ENCODE assay signal across 21 cellular contexts in the genomic region with DNA sequence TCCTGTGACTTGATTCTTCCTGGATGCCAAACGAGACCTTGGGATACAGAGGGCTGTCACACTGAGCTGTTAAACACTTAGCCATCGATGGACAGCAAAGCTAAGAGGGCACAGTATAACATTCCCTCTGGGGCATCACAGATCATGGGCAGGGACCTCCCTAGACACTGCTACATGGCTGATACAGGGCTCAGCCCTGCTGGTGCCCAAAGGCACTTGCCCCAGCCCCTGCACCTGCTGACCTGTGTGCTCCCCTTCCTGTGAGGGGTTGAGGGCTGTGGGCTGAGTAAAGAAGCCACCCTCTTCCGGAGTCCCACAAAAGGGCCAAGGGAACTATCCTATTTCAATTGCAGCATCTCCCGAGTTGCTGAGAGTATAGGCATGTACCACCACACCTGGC.
DNase-seq lines count a peak whose midpoint lies in the region; ATAC-seq, FAIRE-seq and TF ChIP-seq lines count a peak whose summit lies in the region.
"Had no signal": no experiment of that assay in that cellular context is flagged by ENCODE, and none has a peak within 500 bp of the region (broad histone marks: within the 10 kb centered on the region; RNA-seq: fewer than 3 reads in every experiment).

No MANE protein-coding gene starts in this region.

- H3K4me3 Mint-ChIP-seq in stimulated activated memory B cell treated with anti-CD40 and anti-IgM and Interleukin-4, amounts not matched to agents 10 μg/mL and 1 μg/mL and 100 μg/mL, for 72 hours = no peak overlapping the region
- H3K4me3 Mint-ChIP-seq: B cell; CD4-positive, alpha-beta T cell; CD8-positive, alpha-beta T cell had no signal

- TF ChIP-seq CTCF in bronchial epithelial cell (IDR thresholded peaks at IDR 0.05; ENCODE audit: insufficient read depth, low read length, severe bottlenecking) = no peak
- TF ChIP-seq CTCF in transverse colon (IDR thresholded peaks at IDR 0.05) = no peak

- 84% methylated on average over 4 of the region's 4 CpGs; no CpG with 5 or more reads in 1 of the 2 donors for WGBS in transverse colon (ENCODE audit: low coverage in 1 of 2), 2 donors

- no peaks in the 10 kb centered on the region for H3K4me1 Mint-ChIP-seq in stimulated activated memory B cell treated with anti-CD40 and anti-IgM and Interleukin-4, amounts not matched to agents 10 μg/mL and 1 μg/mL and 100 μg/mL, for 72 hours
- H3K4me1 Mint-ChIP-seq: B cell had no signal

- no peaks in the 10 kb centered on the region for H3K9me3 ChIP-seq in transverse colon
- H3K9me3 ChIP-seq: Caco-2 had no signal

- H3K4me3 ChIP-seq in bronchial epithelial cell (ENCODE audit: low read depth, low read length) (no peak overlapping the region), transverse colon (no peak overlapping the region)
- H3K4me3 ChIP-seq: BLaER1 treated with 17β-estradiol and CSF1 and Interleukin-3, amounts not matched to agents 10 nM and 100 nM had no signal

- peaks cover 2% of the 10 kb centered on the region for H3K9me3 Mint-ChIP-seq in stimulated activated memory B cell treated with anti-CD40 and anti-IgM and Interleukin-4, amounts not matched to agents 10 μg/mL and 1 μg/mL and 100 μg/mL, for 72 hours
- H3K9me3 Mint-ChIP-seq: CD4-positive, alpha-beta T cell; CD8-positive, alpha-beta T cell had no signal

- no peak overlapping the region for H3K27ac ChIP-seq in transverse colon
- H3K27ac ChIP-seq: BLaER1 treated with 17β-estradiol and CSF1 and Interleukin-3, amounts not matched to agents 10 nM and 100 nM; C4-2B had no signal

- intact Hi-C loops in transverse colon (cut with DNase I; ENCODE audit: low total_unique reads) = no loop called here

- no peak for TF ChIP-seq POLR2A in transverse colon (IDR thresholded peaks at IDR 0.05)

- in situ Hi-C loops in transverse colon (cut with MboI; ENCODE audit: low pct_ligation_motif_present in 1 of 4, low pct_unique_long_range_greater_than_20kb in 1 of 4, low sequenced_read_pairs in 3 of 4) = no loop called here

- H3K27me3 ChIP-seq in bronchial epithelial cell (ENCODE audit: control insufficient read depth, insufficient read depth, low read length) (no peaks in the 10 kb centered on the region), transverse colon (no peaks in the 10 kb centered on the region)
- H3K27me3 ChIP-seq: BLaER1 treated with 17β-estradiol and CSF1 and Interleukin-3, amounts not matched to agents 10 nM and 100 nM had no signal

- no peak overlapping the region for H3K27ac Mint-ChIP-seq in stimulated activated memory B cell treated with anti-CD40 and anti-IgM and Interleukin-4, amounts not matched to agents 10 μg/mL and 1 μg/mL and 100 μg/mL, for 72 hours
- H3K27ac Mint-ChIP-seq: B cell; CD4-positive, alpha-beta T cell; CD8-positive, alpha-beta T cell had no signal

- DNase-seq in bronchial epithelial cell (ENCODE audit: low read depth) = no peak
- no peak for DNase-seq in transverse colon
- no peak for DNase-seq in Ammon's horn (ENCODE audit: low spot score)
- no peak for DNase-seq in amygdala (lab: John Stamatoyannopoulos, UW)
- DNase-seq: 8988T; ACHN; Caco-2; Calu3; CD4-positive, alpha-beta T cell; CD8-positive, alpha-beta T cell; DMS79 treated with DMSO at 0.1 percent for 48 hours; GF-D8 had no signal

- no peak for TF ChIP-seq EP300 in transverse colon (IDR thresholded peaks at IDR 0.05; ENCODE audit: low read depth)

- H3K36me3 ChIP-seq in bronchial epithelial cell (ENCODE audit: control insufficient read depth, insufficient read depth, low read length) (no peaks in the 10 kb centered on the region), transverse colon (no peaks in the 10 kb centered on the region)

- no peaks in the 10 kb centered on the region for H3K4me1 ChIP-seq in transverse colon
- H3K4me1 ChIP-seq: Caco-2 had no signal

- FAIRE-seq in bronchial epithelial cell (lab: Jason Lieb, UNC) = peak; percentile 13
- FAIRE-seq: A204.1, D721Med, G401.6, GM12891, GM19239 had no signal

- H3K27me3 Mint-ChIP-seq in stimulated activated memory B cell treated with anti-CD40 and anti-IgM and Interleukin-4, amounts not matched to agents 10 μg/mL and 1 μg/mL and 100 μg/mL, for 72 hours = no peaks in the 10 kb centered on the region
- H3K27me3 Mint-ChIP-seq: B cell; CD4-positive, alpha-beta T cell had no signal

- peak; percentile 34 for ATAC-seq in stimulated activated memory B cell treated with anti-CD40 and anti-IgM and Interleukin-4, amounts not matched to agents 10 μg/mL and 1 μg/mL and 100 μg/mL, for 72 hours
- ATAC-seq: CD8-positive, alpha-beta T cell had no signal

- peaks cover 38% of the 10 kb centered on the region for H3K36me3 Mint-ChIP-seq in stimulated activated memory B cell treated with anti-CD40 and anti-IgM and Interleukin-4, amounts not matched to agents 10 μg/mL and 1 μg/mL and 100 μg/mL, for 72 hours
